Comparison of ENCODE assay signal across 1 cellular context in genomic region chr17:38728290-38728831, GRCh38.
TF ChIP-seq lines count a peak whose summit lies in the region.

No MANE protein-coding gene starts in this region.

TF ChIP-seq in GM23338, 12 proteins besides CTCF, POLR2A, EP300 and RAD21 (continued from another document):
- no peak for TF ChIP-seq ZNF462 (CRISPR knock-in tag; IDR thresholded peaks at IDR 0.05)
- no peak for TF ChIP-seq STAT1 (IDR thresholded peaks at IDR 0.05; ENCODE audit: unreplicated experiment)
- no peak for TF ChIP-seq REST (IDR thresholded peaks at IDR 0.05; ENCODE audit: unreplicated experiment)
- no peak for TF ChIP-seq JUNB (IDR thresholded peaks at IDR 0.05; ENCODE audit: unreplicated experiment)
- no peak for TF ChIP-seq EZH2phosphoT487 (IDR thresholded peaks at IDR 0.05; ENCODE audit: unreplicated experiment)
- TF ChIP-seq ZNF331 (CRISPR knock-in tag; IDR thresholded peaks at IDR 0.05; ENCODE audit: low read depth), result no peak
